ENCODE assay signal across 8 cellular contexts in the genomic region with DNA sequence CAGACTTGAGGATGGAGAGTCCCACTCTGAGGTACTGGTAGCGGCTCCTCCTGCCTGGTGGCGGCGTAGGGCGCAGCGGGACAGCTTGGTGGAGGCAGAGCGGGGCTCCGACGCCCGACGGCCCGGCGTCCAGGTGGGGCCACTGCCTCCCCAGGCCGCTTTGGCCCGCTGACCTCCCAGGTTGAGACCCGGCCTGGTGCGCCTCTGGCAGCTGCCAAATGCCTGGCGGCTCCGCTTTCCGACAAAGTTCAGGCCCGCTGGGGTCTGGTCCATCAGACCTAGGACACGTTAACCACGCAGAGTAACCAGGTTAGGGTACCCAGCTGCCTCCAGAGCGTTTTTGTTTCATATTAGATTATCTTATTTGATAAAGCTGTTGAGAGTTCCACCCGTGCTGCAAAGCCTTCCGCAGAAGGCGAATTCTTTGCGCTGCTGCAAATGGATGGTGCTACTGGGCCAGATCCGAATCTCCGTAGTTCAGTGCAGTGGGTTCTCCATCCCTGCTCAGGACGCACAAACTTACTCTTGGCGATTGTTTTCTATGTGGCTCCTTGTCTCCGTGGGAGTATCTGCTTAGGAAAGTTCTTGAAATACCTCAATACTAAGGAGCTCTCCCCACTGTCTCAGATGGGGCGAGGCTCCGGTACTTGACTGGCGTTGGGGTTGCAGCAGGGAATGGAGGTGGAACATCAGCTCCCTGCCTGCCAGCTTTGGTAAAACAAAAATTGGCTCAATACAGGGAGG. TPM values are rescaled to one million over a fixed set of nuclear protein-coding genes. Genes with fewer than 3 reads are reported as not detected.
DNase-seq lines count a peak whose midpoint lies in the region; ATAC-seq and TF ChIP-seq lines count a peak whose summit lies in the region.

No MANE protein-coding gene starts in this region.

- no peaks in the 10 kb centered on the region for H3F3A ChIP-seq in PC-9 (ENCODE audit: insufficient read depth, low read depth)

- H3K9me3 ChIP-seq in PC-9 (ENCODE audit: insufficient read depth, low read depth): no peaks in the 10 kb centered on the region
- no peaks in the 10 kb centered on the region for H3K9me3 ChIP-seq in ectodermal cell (ENCODE audit: control insufficient read depth, low read length)
- no peaks in the 10 kb centered on the region for H3K9me3 ChIP-seq in mesodermal cell (ENCODE audit: control insufficient read depth, low read length)

- intact Hi-C loops in PC-9 (cut with micrococcal nuclease; ENCODE audit: unreplicated experiment): no loop called here

- no peaks in the 10 kb centered on the region for H3K79me2 ChIP-seq in PC-9 (ENCODE audit: low read depth)

- DNase-seq in GM10248 (ENCODE audit: extremely low spot score) (peak; percentile 14), PC-9 (no peak), type B pancreatic cell (ENCODE audit: extremely low spot score, unreplicated experiment) (no peak), GM20000 (ENCODE audit: low spot score) (no peak), amniotic stem cell (lab: John Stamatoyannopoulos, UW) (no peak)

- no peak for ATAC-seq in HG02571 (IDR thresholded peaks at IDR 0.05; ENCODE audit: unreplicated experiment)

- no peaks in the 10 kb centered on the region for H4K20me1 ChIP-seq in PC-9 (ENCODE audit: insufficient read depth)

- H3K36me3 ChIP-seq in PC-9 (ENCODE audit: low read depth): no peaks in the 10 kb centered on the region
- no peaks in the 10 kb centered on the region for H3K36me3 ChIP-seq in ectodermal cell (ENCODE audit: control insufficient read depth, insufficient read depth, low read length)
- H3K36me3 ChIP-seq in mesodermal cell (ENCODE audit: control insufficient read depth, insufficient read depth, low read length): no peaks in the 10 kb centered on the region

- TF ChIP-seq CTCF in GM10248 (IDR thresholded peaks at IDR 0.05; ENCODE audit: control extremely low read depth, extremely low read depth, low read depth, missing control alignments) (no peak), PC-9 (conservative IDR thresholded peaks at IDR 0.05) (no peak), type B pancreatic cell (conservative IDR thresholded peaks at IDR 0.05) (peak; percentile 38), GM20000 (IDR thresholded peaks at IDR 0.05; ENCODE audit: extremely low read depth, missing control alignments) (no peak)

- H3K27ac ChIP-seq in PC-9 (no peak overlapping the region), ectodermal cell (ENCODE audit: insufficient read depth, low read depth, low read length, poor library complexity, severe bottlenecking) (no peak overlapping the region), mesodermal cell (ENCODE audit: low read depth, low read length, severe bottlenecking) (no peak overlapping the region)

- H3K4me1 ChIP-seq in PC-9 (replicated peaks; ENCODE audit: insufficient read depth) (no peaks in the 10 kb centered on the region), ectodermal cell (ENCODE audit: control insufficient read depth, insufficient read depth, low read length) (peaks cover 9% of the 10 kb centered on the region), mesodermal cell (ENCODE audit: control insufficient read depth, insufficient read depth, low read length, poor library complexity, severe bottlenecking) (peaks cover 5% of the 10 kb centered on the region)

- H3K4me3 ChIP-seq in PC-9 (no peak overlapping the region), ectodermal cell (ENCODE audit: insufficient read depth, low read depth, low read length) (peak overlapping the region; percentile 61), mesodermal cell (ENCODE audit: extremely low read depth, insufficient read depth, low read length, poor library complexity, severe bottlenecking) (peak overlapping the region; percentile 82)

- H3K27ac Mint-ChIP-seq in type B pancreatic cell: peak overlapping the region; percentile 44

- CTCF ChIA-PET in GM10248 (lab: Yijun Ruan, JAX) (interaction anchor here (1.2 to 2.9 kb wide), 2 partner anchors 10 to 12 kb away, joined by 3 to 12 read pairs; no protein-coding TSS in a partner anchor), PC-9 (lab: Charles Lee) (no interaction called here)

- peak overlapping the region; percentile 95 for H3K4me3 Mint-ChIP-seq in type B pancreatic cell

- BruUV-seq in PC-9 (replicated peaks; lab: Mats Ljungman, UMichigan): no TSS peak

- H3K9me3 Mint-ChIP-seq in type B pancreatic cell: no peaks in the 10 kb centered on the region

- peaks cover 44% of the 10 kb centered on the region for H3K27me3 Mint-ChIP-seq in type B pancreatic cell

- no peak overlapping the region for H2AFZ ChIP-seq in PC-9

- 1% methylated on average over 35 of the region's 35 CpGs for WGBS in ectodermal cell, 2 experiments
- 1 to 2% methylated on average over 31 to 32 of the region's 35 CpGs for WGBS in mesodermal cell (ENCODE audit: insufficient coverage in 2 of 2), 2 experiments

- H3K4me1 Mint-ChIP-seq in type B pancreatic cell (ENCODE audit: unreplicated experiment): peaks cover 11% of the 10 kb centered on the region

- POLR2A ChIA-PET in GM10248 (lab: Yijun Ruan, JAX): no interaction called here
- POLR2A ChIA-PET in PC-9 (lab: Charles Lee; ENCODE audit: unreplicated experiment): no interaction called here

- H3K27me3 ChIP-seq in PC-9 (ENCODE audit: insufficient read depth, low read depth) (no peaks in the 10 kb centered on the region), ectodermal cell (ENCODE audit: control insufficient read depth, insufficient read depth, low read length, poor library complexity, severe bottlenecking) (peaks cover 32% of the 10 kb centered on the region)

- H3K36me3 Mint-ChIP-seq in type B pancreatic cell: no peaks in the 10 kb centered on the region

- H3K9me2 ChIP-seq in PC-9 (ENCODE audit: insufficient read depth): no peaks in the 10 kb centered on the region

- H3K4me2 ChIP-seq in PC-9: peak overlapping the region; percentile 36

RNA-seq across cellular contexts. Expression of gene B3GALT1, which starts 1.4 kb away (rescaled TPM):
- total RNA-seq in PC-9 (2021) (not detected in 2 replicates), type B pancreatic cell (ENCODE audit: low replicate concordance) (4.7 and 6.2 TPM in 2 replicates)
- polyA plus RNA-seq in ectodermal cell (2013, experiment 1 of 4): 2.6 TPM
- 2.5 TPM for polyA plus RNA-seq in ectodermal cell (2013, experiment 2 of 4)
- 1.9 TPM for polyA plus RNA-seq in ectodermal cell (2013, experiment 3 of 4)
- polyA plus RNA-seq in ectodermal cell (2013, experiment 4 of 4): 1.9 TPM
- 9.1 TPM for polyA plus RNA-seq in mesodermal cell (2013, experiment 1 of 2)
- polyA plus RNA-seq in mesodermal cell (2013, experiment 2 of 2): 9.5 TPM
